ENCODE assay signal across 1 cellular context in the genomic region with DNA sequence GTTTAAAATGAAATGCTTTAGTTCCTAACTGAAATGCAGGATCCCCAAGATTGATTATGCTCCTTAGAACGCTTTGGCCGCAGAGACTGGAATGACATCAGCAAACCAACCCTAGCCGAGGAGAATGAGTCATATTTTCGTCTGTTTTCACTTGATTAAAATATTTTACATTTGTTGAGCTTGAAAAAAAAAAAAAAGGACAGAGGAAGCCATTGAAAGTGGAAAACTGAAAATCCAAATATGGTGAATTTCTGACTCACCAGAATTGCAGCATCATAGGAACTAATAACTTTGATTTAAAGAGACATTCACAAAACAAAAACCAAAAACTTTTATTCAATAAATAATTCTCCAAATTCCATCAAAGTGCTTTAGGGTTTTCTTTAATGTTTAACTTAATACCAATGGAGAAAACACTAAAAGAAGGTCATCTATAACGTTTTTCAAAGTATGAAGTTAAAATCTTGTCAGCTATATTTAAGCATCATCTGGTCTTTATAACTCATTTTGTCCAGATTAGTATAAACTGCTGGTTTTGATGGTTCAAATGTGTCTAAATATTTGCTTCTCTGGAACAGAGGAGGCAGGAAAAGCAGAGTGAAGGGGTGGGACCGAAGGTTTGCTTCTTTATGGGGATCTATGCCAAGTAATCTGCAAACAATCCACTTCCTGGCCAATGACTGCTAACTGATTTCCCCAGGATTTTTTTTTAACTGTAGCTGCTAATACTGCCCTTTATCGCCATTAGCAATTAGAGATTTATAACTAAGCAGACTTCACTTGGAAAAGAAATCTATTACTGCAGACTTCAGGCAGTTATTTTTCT.
TF ChIP-seq lines count a peak whose summit lies in the region.

No MANE protein-coding gene starts in this region.

TF ChIP-seq in GM23338, 12 proteins besides CTCF, POLR2A, EP300 and RAD21 (continued from another document):
- TF ChIP-seq, protein P1, sequence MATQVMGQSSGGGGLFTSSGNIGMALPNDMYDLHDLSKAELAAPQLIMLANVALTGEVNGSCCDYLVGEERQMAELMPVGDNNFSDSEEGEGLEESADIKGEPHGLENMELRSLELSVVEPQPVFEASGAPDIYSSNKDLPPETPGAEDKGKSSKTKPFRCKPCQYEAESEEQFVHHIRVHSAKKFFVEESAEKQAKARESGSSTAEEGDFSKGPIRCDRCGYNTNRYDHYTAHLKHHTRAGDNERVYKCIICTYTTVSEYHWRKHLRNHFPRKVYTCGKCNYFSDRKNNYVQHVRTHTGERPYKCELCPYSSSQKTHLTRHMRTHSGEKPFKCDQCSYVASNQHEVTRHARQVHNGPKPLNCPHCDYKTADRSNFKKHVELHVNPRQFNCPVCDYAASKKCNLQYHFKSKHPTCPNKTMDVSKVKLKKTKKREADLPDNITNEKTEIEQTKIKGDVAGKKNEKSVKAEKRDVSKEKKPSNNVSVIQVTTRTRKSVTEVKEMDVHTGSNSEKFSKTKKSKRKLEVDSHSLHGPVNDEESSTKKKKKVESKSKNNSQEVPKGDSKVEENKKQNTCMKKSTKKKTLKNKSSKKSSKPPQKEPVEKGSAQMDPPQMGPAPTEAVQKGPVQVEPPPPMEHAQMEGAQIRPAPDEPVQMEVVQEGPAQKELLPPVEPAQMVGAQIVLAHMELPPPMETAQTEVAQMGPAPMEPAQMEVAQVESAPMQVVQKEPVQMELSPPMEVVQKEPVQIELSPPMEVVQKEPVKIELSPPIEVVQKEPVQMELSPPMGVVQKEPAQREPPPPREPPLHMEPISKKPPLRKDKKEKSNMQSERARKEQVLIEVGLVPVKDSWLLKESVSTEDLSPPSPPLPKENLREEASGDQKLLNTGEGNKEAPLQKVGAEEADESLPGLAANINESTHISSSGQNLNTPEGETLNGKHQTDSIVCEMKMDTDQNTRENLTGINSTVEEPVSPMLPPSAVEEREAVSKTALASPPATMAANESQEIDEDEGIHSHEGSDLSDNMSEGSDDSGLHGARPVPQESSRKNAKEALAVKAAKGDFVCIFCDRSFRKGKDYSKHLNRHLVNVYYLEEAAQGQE (IDR thresholded peaks at IDR 0.05; ENCODE audit: unreplicated experiment): no peak
- TF ChIP-seq JUNB (IDR thresholded peaks at IDR 0.05; ENCODE audit: unreplicated experiment) (no peak), EZH2 (IDR thresholded peaks at IDR 0.05; ENCODE audit: low read depth, unreplicated experiment) (no peak), ZNF331 (CRISPR knock-in tag; IDR thresholded peaks at IDR 0.05; ENCODE audit: low read depth) (no peak)
